In the genomic region with DNA sequence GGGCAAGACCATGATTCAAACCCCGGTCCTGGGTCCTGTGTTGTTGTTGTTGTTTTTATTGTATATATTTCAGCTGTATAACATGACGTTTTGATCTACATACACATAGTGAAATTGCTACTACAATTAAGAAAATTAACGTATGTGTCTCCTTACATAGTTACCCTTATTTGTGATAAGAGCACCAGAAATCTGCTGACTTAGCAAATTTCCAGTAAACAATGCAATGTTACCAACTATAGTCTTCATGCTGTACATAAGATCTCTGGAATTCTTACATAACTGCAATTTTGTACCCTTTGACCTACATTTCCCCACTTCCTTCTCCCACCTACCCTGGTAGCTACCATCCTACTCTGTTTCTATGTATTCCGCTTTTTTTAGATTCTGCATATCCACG, we compare ENCODE assay signal across 27 cellular contexts.
"Had no signal": no experiment of that assay in that cellular context is flagged by ENCODE, and none has a peak within 500 bp of the region (broad histone marks: within the 10 kb centered on the region; RNA-seq: fewer than 3 reads in every experiment).

No MANE protein-coding gene starts in this region.

- DNase-seq: dermis blood vessel endothelial cell; effector CD8-positive, alpha-beta T cell; effector memory CD8-positive, alpha-beta T cell; endodermal cell; erythroblast; esophagus squamous epithelium; foreskin fibroblast; foreskin melanocyte; gastrocnemius medialis; glutamatergic neuron; head of caudate nucleus; heart right ventricle; hippocampal formation; left cardiac atrium; left lung; left ventricle myocardium superior; lower lobe of right lung; mesenchymal stem cell; mucosa of descending colon; naive B cell; naive thymus-derived CD8-positive, alpha-beta T cell had no signal

- H3K27ac ChIP-seq: coronary artery, epithelial cell of prostate, esophagus squamous epithelium, gastrocnemius medialis, heart right ventricle, left lung, lower lobe of right lung had no signal

- H3K36me3 ChIP-seq: esophagus squamous epithelium, gastrocnemius medialis, heart right ventricle, left lung, lower lobe of right lung had no signal

- FAIRE-seq: endometrium, islet of Langerhans, keratinocyte had no signal

- H3K4me1 ChIP-seq: esophagus squamous epithelium, gastrocnemius medialis, heart right ventricle, left lung, lower lobe of right lung had no signal

- H3K4me3 ChIP-seq: coronary artery, esophagus squamous epithelium, gastrocnemius medialis, heart right ventricle, left lung, lower lobe of right lung, mucosa of descending colon had no signal

- ATAC-seq: effector memory CD8-positive, alpha-beta T cell; esophagus mucosa; gastrocnemius medialis; heart right ventricle; left cardiac atrium; left lung; left ventricle myocardium superior; lower lobe of right lung; mucosa of descending colon; naive thymus-derived CD8-positive, alpha-beta T cell had no signal

- H3K9me3 ChIP-seq: esophagus squamous epithelium, gastrocnemius medialis, heart right ventricle, left lung, lower lobe of right lung, mucosa of descending colon had no signal

- H3K27me3 ChIP-seq: esophagus squamous epithelium, gastrocnemius medialis, heart right ventricle, left lung had no signal
